Comparison of ENCODE assay signal across 9 cellular contexts in genomic region chr15:76346666-76347506, GRCh38. TPM values are rescaled to one million over a fixed set of nuclear protein-coding genes. Genes with fewer than 3 reads are reported as not detected.
DNase-seq lines count a peak whose midpoint lies in the region; ATAC-seq and TF ChIP-seq lines count a peak whose summit lies in the region.
"Had no signal": no experiment of that assay in that cellular context is flagged by ENCODE, and none has a peak within 500 bp of the region (broad histone marks: within the 10 kb centered on the region; RNA-seq: fewer than 3 reads in every experiment).

No MANE protein-coding gene starts in this region.

- no peaks in the 10 kb centered on the region for H3K36me3 ChIP-seq in A673 (ENCODE audit: insufficient read depth, low read length, poor library complexity, severe bottlenecking)
- H3K36me3 ChIP-seq: SJSA1 had no signal

- H3K36me3 Mint-ChIP-seq in H9 (ENCODE audit: insufficient read depth in 1 of 3, low read depth in 3 of 3): 0 out of 7 replicates have a peak, but pooled peaks cover 0 to 2% (median 0%) of the 10 kb centered on the region in 3 experiments
- H3K36me3 Mint-ChIP-seq in mesothelial cell of epicardium: no peaks in the 10 kb centered on the region

- no peak overlapping the region for H2BK120ac ChIP-seq in H9 (ENCODE audit: low read depth, low read length, poor library complexity, severe bottlenecking)

- H3K9me3 ChIP-seq in A673 (ENCODE audit: low read depth, low read length, poor library complexity, severe bottlenecking) (no peaks in the 10 kb centered on the region), H9 (ENCODE audit: control insufficient read depth, low read depth, low read length) (no peaks in the 10 kb centered on the region)
- H3K9me3 ChIP-seq: SJSA1 had no signal

- H3K9me3 Mint-ChIP-seq in H9 (peaks cover 3 to 4% of the 10 kb centered on the region in 2 experiments; a peak in 3 of 5 replicates), mesothelial cell of epicardium (no peaks in the 10 kb centered on the region)

- peaks cover 22% of the 10 kb centered on the region for H3K4me1 ChIP-seq in A673 (ENCODE audit: insufficient read depth, low read length, poor library complexity, severe bottlenecking)
- H3K4me1 ChIP-seq in H9 (ENCODE audit: insufficient read depth, low read length): no peaks in the 10 kb centered on the region
- H3K4me1 ChIP-seq: SJSA1 had no signal

- no peaks in the 10 kb centered on the region for H3K79me2 ChIP-seq in H9 (ENCODE audit: insufficient read depth, low read length)

- H3K27me3 Mint-ChIP-seq in H9 (ENCODE audit: low read depth): peaks cover 92% of the 10 kb centered on the region
- peaks cover 83% of the 10 kb centered on the region for H3K27me3 Mint-ChIP-seq in mesothelial cell of epicardium (ENCODE audit: low read depth)

- H4K91ac ChIP-seq in H9 (ENCODE audit: insufficient read length, low read depth, low read length): no peak overlapping the region

- no peak overlapping the region for H2BK15ac ChIP-seq in H9 (ENCODE audit: low read depth, low read length)

- H3K4ac ChIP-seq in H9 (ENCODE audit: low read depth, low read length): no peak overlapping the region

- no peak overlapping the region for H3K27ac Mint-ChIP-seq in H9
- no peak overlapping the region for H3K27ac Mint-ChIP-seq in mesothelial cell of epicardium

- peak overlapping the region; percentile 56 to 84 for H3K4me3 Mint-ChIP-seq in H9
- H3K4me3 Mint-ChIP-seq in mesothelial cell of epicardium: peak overlapping the region; percentile 57

- H2BK5ac ChIP-seq in H9 (ENCODE audit: insufficient read length, low read length): no peak overlapping the region

- no peak overlapping the region for H2BK12ac ChIP-seq in H9 (ENCODE audit: insufficient read length, low read depth, low read length)

- no peaks in the 10 kb centered on the region for H3K79me1 ChIP-seq in H9 (ENCODE audit: insufficient read depth, low read depth, low read length, poor library complexity, severe bottlenecking)

- no peak overlapping the region for H2AK5ac ChIP-seq in H9 (ENCODE audit: insufficient read length, low read length)

- no peak overlapping the region for H3K18ac ChIP-seq in H9 (ENCODE audit: insufficient read length, low read depth, low read length)

- DNase-seq in A673 (ENCODE audit: low spot score) (peak; percentile 74), H9 (peak; percentile 47), coronary artery (ENCODE audit: low spot score) (no peak), mesothelial cell of epicardium (ENCODE audit: low spot score in 2 of 2, unreplicated experiment in 2 of 2) (peak in 1 of 2 experiments; percentile 47), HPDE6-E6E7 (ENCODE audit: extremely low spot score) (no peak), NCI-H82 (lab: John Stamatoyannopoulos, UW) (no peak)
- no peak for DNase-seq in activated naive CD4-positive, alpha-beta T cell (lab: John Stamatoyannopoulos, UW)

- H3K9ac ChIP-seq in H9 (ENCODE audit: extremely low read depth, insufficient read length, low read length): no peak overlapping the region

- H3K4me2 ChIP-seq in H9 (ENCODE audit: insufficient read depth, insufficient read length, low read length): peak overlapping the region; percentile 15

- H3K27ac ChIP-seq in A673 (ENCODE audit: low read depth, low read length, poor library complexity, severe bottlenecking): no peak overlapping the region
- no peak overlapping the region for H3K27ac ChIP-seq in H9 (ENCODE audit: insufficient read length, low read depth, low read length)
- no peak overlapping the region for H3K27ac ChIP-seq in coronary artery
- H3K27ac ChIP-seq: SJSA1 had no signal

- intact Hi-C loops in A673 (cut with micrococcal nuclease; ENCODE audit: unreplicated experiment): no loop called here

- no peak overlapping the region for H3K23ac ChIP-seq in H9 (ENCODE audit: insufficient read length, low read depth, low read length)

- H3K27me3 ChIP-seq in A673 (replicated peaks; ENCODE audit: insufficient read depth, low read depth, low read length, poor library complexity) (peaks cover 68% of the 10 kb centered on the region), H9 (ENCODE audit: insufficient read depth, low read length) (peaks cover 47% of the 10 kb centered on the region)

- H3T11ph ChIP-seq in H9 (ENCODE audit: low read length): no peak overlapping the region

- no peaks in the 10 kb centered on the region for H4K20me1 ChIP-seq in H9 (ENCODE audit: control insufficient read depth, insufficient read depth, insufficient read length)

- CTCF ChIA-PET in A673 (lab: Charles Lee): no interaction called here

- no peak overlapping the region for H3K56ac ChIP-seq in H9 (ENCODE audit: insufficient read length, low read depth, low read length)

- no peak overlapping the region for H2AFZ ChIP-seq in H9 (ENCODE audit: low read length)

- peaks cover 13 to 21% of the 10 kb centered on the region in 2 experiments for H3K4me1 Mint-ChIP-seq in H9
- peaks cover 24% of the 10 kb centered on the region for H3K4me1 Mint-ChIP-seq in mesothelial cell of epicardium

- H3K14ac ChIP-seq in H9 (ENCODE audit: insufficient read depth, low read length): no peak overlapping the region

- TF ChIP-seq CTCF in A673 (conservative IDR thresholded peaks at IDR 0.05; ENCODE audit: low read depth, low read length) (no peak), H9 (conservative IDR thresholded peaks at IDR 0.05) (no peak), coronary artery (IDR thresholded peaks at IDR 0.05) (no peak), mesothelial cell of epicardium (IDR thresholded peaks at IDR 0.05; ENCODE audit: unreplicated experiment) (no peak)

- H2BK20ac ChIP-seq in H9 (ENCODE audit: low read depth, low read length, poor library complexity, severe bottlenecking): no peak overlapping the region

- ATAC-seq in GM21515 (IDR thresholded peaks at IDR 0.05; ENCODE audit: unreplicated experiment): no peak

- POLR2A ChIA-PET in A673 (lab: Charles Lee; ENCODE audit: low non-redundant PET): interaction anchor here (0.6 kb wide), 1 partner anchor 30 kb away, joined by 3 read pairs; no protein-coding TSS in a partner anchor

- H4K5ac ChIP-seq in H9 (ENCODE audit: insufficient read length, low read depth, low read length): no peak overlapping the region

- BruUV-seq in A673 (replicated peaks; lab: Mats Ljungman, UMichigan): no TSS peak

- no CpG with 5 or more reads among the region's 76 CpGs for WGBS in H9 (ENCODE audit: extremely low coverage, insufficient read length, low lambda C conversion rate)

- H4K8ac ChIP-seq in H9 (replicated peaks; ENCODE audit: insufficient read length, low read depth, low read length): no peak overlapping the region

- H3K23me2 ChIP-seq in H9 (ENCODE audit: insufficient read length, low read depth, low read length, poor library complexity, severe bottlenecking): peaks cover 13% of the 10 kb centered on the region

- H3K4me3 ChIP-seq in A673 (ENCODE audit: low read depth, low read length, poor library complexity, severe bottlenecking) (peak overlapping the region; percentile 47), coronary artery (peak overlapping the region; percentile 66)
- H3K4me3 ChIP-seq: SJSA1 had no signal

RNA-seq across cellular contexts. Expression of gene ISL2, which starts 10.3 kb away (rescaled TPM):
- total RNA-seq in A673 (2021): 3.8 and 5.5 TPM in 2 replicates
- total RNA-seq in H9 (2021): 0.15 and 0.33 TPM in 2 replicates
- total RNA-seq in mesothelial cell of epicardium: 1.2 to 1.5 TPM (median 1.2 TPM) in 3 replicates

RNA-seq across cellular contexts. Expression of gene ETFA, which starts 35.6 kb away (rescaled TPM):
- total RNA-seq in A673 (2021): 133 and 137 TPM in 2 replicates
- total RNA-seq in H9 (2021): 94.2 and 109 TPM in 2 replicates
- 98.4 to 107 TPM (median 107 TPM) in 3 replicates for total RNA-seq in mesothelial cell of epicardium

Comparison
In these comparisons a context has a peak if more than half of its experiments do, and no peak if none do; other contexts are left out.
1. DNase-seq: peak in A673 (single experiment) and H9 (single experiment); none in coronary artery (single experiment), HPDE6-E6E7 (single experiment), NCI-H82 (single experiment) and activated naive CD4-positive, alpha-beta T cell (0 of 4).